1 cellular context compared by ENCODE assay signal in the genomic region with DNA sequence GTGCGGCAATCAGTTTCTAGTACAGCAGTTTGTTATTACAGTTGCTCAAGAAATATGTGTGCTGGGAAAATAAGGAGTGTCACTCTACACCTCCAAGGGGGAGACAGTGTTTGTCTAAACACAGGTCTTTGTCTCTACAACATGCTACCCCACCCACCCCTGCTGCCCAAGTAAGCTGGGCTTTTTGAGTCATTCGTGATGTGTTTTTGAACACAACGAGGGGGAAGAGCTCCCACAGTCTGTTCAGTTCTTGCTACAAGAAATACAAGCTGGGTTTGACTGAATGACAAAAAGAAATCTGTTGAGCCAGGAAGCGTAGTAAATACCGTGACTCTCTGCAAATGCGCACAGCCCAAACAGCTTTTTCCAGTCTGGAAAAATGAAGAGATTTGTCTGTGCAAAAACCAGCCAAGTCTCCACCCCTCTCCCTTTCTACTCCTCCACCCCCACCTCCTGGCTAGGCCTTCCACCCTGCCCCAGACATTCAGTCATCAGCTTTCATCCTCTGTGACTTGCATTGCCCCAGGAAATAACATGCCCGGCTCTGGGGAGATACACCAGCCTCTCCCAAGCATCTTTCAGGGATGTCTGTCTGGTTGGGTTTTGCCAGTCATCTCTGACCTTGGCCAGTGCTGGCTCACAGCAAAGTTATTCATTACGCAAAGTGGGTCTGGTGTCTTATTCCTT.
TF ChIP-seq lines count a peak whose summit lies in the region.

No MANE protein-coding gene starts in this region.

TF ChIP-seq in GM23338, 12 proteins besides CTCF, POLR2A, EP300 and RAD21 (continued from another document):
- TF ChIP-seq ZNF462 (CRISPR knock-in tag; IDR thresholded peaks at IDR 0.05): no peak
TF ChIP-seq in GM23338: peak in this region for 0.
